ENCODE assay signal across 37 cellular contexts in the genomic region with DNA sequence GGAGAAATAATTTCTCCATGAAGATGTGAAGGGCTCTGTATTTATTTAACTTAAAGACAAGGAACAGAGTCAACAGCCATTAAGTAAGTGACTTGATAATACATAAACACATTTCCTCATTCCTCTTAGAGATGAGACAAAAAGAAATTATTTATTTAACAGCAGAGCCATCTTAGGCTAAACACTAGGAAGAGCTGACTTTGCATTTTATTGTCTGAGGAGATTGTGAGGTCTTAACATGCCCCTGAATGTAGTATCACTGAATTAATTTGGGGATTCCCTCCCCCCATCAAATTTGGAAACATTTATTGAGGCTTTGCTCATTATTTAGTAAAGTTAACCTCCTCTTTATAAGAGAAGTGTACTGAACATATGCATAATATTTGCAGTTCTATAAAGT. TPM values are rescaled to one million over a fixed set of nuclear protein-coding genes. Genes with fewer than 3 reads are reported as not detected.
"Had no signal": no experiment of that assay in that cellular context is flagged by ENCODE, and none has a peak within 500 bp of the region (broad histone marks: within the 10 kb centered on the region; RNA-seq: fewer than 3 reads in every experiment).

No MANE protein-coding gene starts in this region.

- H3K4me3 ChIP-seq: adrenal gland, body of pancreas, breast epithelium had no signal

- H3K27me3 ChIP-seq: adrenal gland, body of pancreas, brain microvascular endothelial cell, breast epithelium had no signal

- FAIRE-seq: astrocyte, colon, TTC549 had no signal

- H3K27ac ChIP-seq: adrenal gland, body of pancreas, brain microvascular endothelial cell, breast epithelium, VCaP had no signal

- H3K4me1 ChIP-seq: adrenal gland, breast epithelium had no signal

- DNase-seq: activated B cell treated with CpG ODN at 0.5 μM for 24 hours; activated CD4-positive, alpha-beta memory T cell treated with anti-CD3 and anti-CD28 coated beads for 36 hours; activated CD4-positive, alpha-beta T cell treated with anti-CD3 and anti-CD28 coated beads for 4 hours; activated CD4-positive, alpha-beta T cell treated with anti-CD3 and anti-CD28 coated beads, Interleukin-2, amount 10 ng/mL, durations not matched to agents 24 days and 14 days; activated CD4-positive, alpha-beta T cell treated with anti-CD3 and anti-CD28 coated beads, Interleukin-2, amount 50 U/mL, for 1 hour; activated CD4-positive, alpha-beta T cell treated with anti-CD3 and anti-CD28 coated beads, Interleukin-2, amount 50 U/mL, for 4 hours; activated CD4-positive, CD25-positive, alpha-beta regulatory T cell treated with anti-CD3 and anti-CD28 coated beads, Interleukin-2, amount 50 U/mL, for 72 hours; activated CD8-positive, alpha-beta memory T cell treated with anti-CD3 and anti-CD28 coated beads, Interleukin-2, amount 50 U/mL, for 4 hours; activated CD8-positive, alpha-beta T cell treated with anti-CD3 and anti-CD28 coated beads for 36 hours; activated effector memory CD4-positive, alpha-beta T cell treated with anti-CD3 and anti-CD28 coated beads, Interleukin-2, amount 50 U/mL, for 16 hours; activated gamma-delta T cell treated with Interleukin-2 at 50 U/mL for 16 hours; activated naive CD4-positive, alpha-beta T cell; activated naive CD4-positive, alpha-beta T cell treated with anti-CD3 and anti-CD28 coated beads for 36 hours; activated naive CD4-positive, alpha-beta T cell treated with anti-CD3 and anti-CD28 coated beads, Interleukin-2, amount 50 U/mL, for 16 hours; activated naive CD8-positive, alpha-beta T cell treated with anti-CD3 and anti-CD28 coated beads for 36 hours; activated T-cell treated with anti-CD3 and anti-CD28 coated beads for 4 hours; activated T-cell treated with anti-CD3 and anti-CD28 coated beads, Interleukin-2, amount 50 U/mL, for 1 hour; activated T-cell treated with anti-CD3 and anti-CD28 coated beads, Interleukin-2, amount 50 U/mL, for 4 hours; activated T-cell treated with anti-CD3 and anti-CD28 coated beads, Interleukin-2, amount 50 U/mL, for 72 hours; adrenal gland; amniotic stem cell; aorta; body of pancreas; brain microvascular endothelial cell; central memory CD4-positive, alpha-beta T cell; T-helper 2 cell; T-helper 9 cell had no signal

- H3K9me3 ChIP-seq: adrenal gland, body of pancreas, breast epithelium had no signal

- H3K36me3 ChIP-seq: adrenal gland, brain microvascular endothelial cell, breast epithelium had no signal

- ATAC-seq: activated CD8-positive, alpha-beta T cell treated with anti-CD3 and anti-CD28 coated beads for 36 hours; activated naive CD4-positive, alpha-beta T cell treated with anti-CD3 and anti-CD28 coated beads, Interleukin-2, amount 50 U/mL, for 72 hours; activated T-cell treated with anti-CD3 and anti-CD28 coated beads, Interleukin-2, amount 50 U/mL, for 4 hours; activated T-cell treated with anti-CD3 and anti-CD28 coated beads, Interleukin-2, amount 50 U/mL, for 72 hours; activated T-helper 17 cell treated with anti-CD3 and anti-CD28 coated beads, Interleukin-2, amount 50 U/mL, for 72 hours; body of pancreas had no signal

RNA-seq across cellular contexts. Expression of a gene that starts 35.2 kb away (rescaled TPM):
- total RNA-seq: activated B cell treated with CpG ODN at 0.5 μM for 24 hours; activated CD4-positive, alpha-beta memory T cell treated with anti-CD3 and anti-CD28 coated beads for 36 hours; activated CD4-positive, alpha-beta T cell treated with anti-CD3 and anti-CD28 coated beads, Interleukin-2, amount 10 ng/mL, durations not matched to agents 24 days and 14 days; activated CD8-positive, alpha-beta memory T cell treated with anti-CD3 and anti-CD28 coated beads for 36 hours; activated CD8-positive, alpha-beta T cell treated with anti-CD3 and anti-CD28 coated beads for 36 hours; activated naive CD4-positive, alpha-beta T cell treated with anti-CD3 and anti-CD28 coated beads for 36 hours; activated naive CD4-positive, alpha-beta T cell treated with anti-CD3 and anti-CD28 coated beads, Interleukin-2, amount 50 U/mL, for 72 hours; activated naive CD8-positive, alpha-beta T cell treated with anti-CD3 and anti-CD28 coated beads for 36 hours; activated T-cell treated with anti-CD3 and anti-CD28 coated beads, Interleukin-2, amount 50 U/mL, for 4 hours; activated T-cell treated with anti-CD3 and anti-CD28 coated beads, Interleukin-2, amount 50 U/mL, for 72 hours; activated T-helper 1 cell treated with anti-CD3 and anti-CD28 coated beads, Interleukin-12 subunit alpha, Interleukin-12 subunit beta, Interleukin-2, Interleukin-4 antibody, amounts not matched to agents 30 ng/mL and 10 ng/mL and 1 ng/mL, durations not matched to agents 14 hours and 24 hours and 36 hours; activated T-helper 17 cell treated with anti-CD3 and anti-CD28 coated beads, Interleukin-2, amount 50 U/mL, for 72 hours; adrenal gland; aorta; astrocyte; body of pancreas; breast epithelium; cardiac septum had no signal
- polyA plus RNA-seq: adrenal gland, aorta had no signal

RNA-seq across cellular contexts. Expression of a gene that starts 49.0 kb away (rescaled TPM):
- total RNA-seq: activated B cell treated with CpG ODN at 0.5 μM for 24 hours; activated CD4-positive, alpha-beta T cell treated with anti-CD3 and anti-CD28 coated beads, Interleukin-2, amount 10 ng/mL, durations not matched to agents 24 days and 14 days; activated CD8-positive, alpha-beta memory T cell treated with anti-CD3 and anti-CD28 coated beads for 36 hours; activated CD8-positive, alpha-beta T cell treated with anti-CD3 and anti-CD28 coated beads for 36 hours; activated naive CD4-positive, alpha-beta T cell treated with anti-CD3 and anti-CD28 coated beads for 36 hours; activated naive CD4-positive, alpha-beta T cell treated with anti-CD3 and anti-CD28 coated beads, Interleukin-2, amount 50 U/mL, for 72 hours; activated naive CD8-positive, alpha-beta T cell treated with anti-CD3 and anti-CD28 coated beads for 36 hours; activated T-helper 1 cell treated with anti-CD3 and anti-CD28 coated beads, Interleukin-12 subunit alpha, Interleukin-12 subunit beta, Interleukin-2, Interleukin-4 antibody, amounts not matched to agents 30 ng/mL and 10 ng/mL and 1 ng/mL, durations not matched to agents 14 hours and 24 hours and 36 hours; activated T-helper 17 cell treated with anti-CD3 and anti-CD28 coated beads, Interleukin-2, amount 50 U/mL, for 72 hours had no signal
